ENCODE assay signal across 1 cellular context in the genomic region with DNA sequence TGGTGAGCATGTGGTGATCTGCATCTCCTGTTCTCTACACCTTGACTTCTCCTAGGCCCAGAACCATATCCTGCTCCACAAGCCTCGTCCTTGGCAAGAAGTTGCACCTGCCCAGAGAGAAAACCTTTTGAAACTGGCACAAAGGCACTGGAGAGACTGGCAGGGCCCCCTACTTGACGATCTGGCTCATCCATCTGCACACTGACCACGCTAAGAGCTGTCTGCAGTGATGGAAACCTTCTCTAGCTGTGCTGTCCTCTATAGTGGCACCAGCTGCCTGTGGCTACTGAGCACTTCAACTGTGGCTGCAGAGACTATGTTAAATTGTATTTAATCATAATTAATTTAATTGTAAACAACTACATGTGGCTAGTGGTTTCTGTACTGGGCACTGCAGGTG.
TF ChIP-seq lines count a peak whose summit lies in the region.

No MANE protein-coding gene starts in this region.

TF ChIP-seq in IMR-90, 13 proteins besides CTCF, POLR2A, EP300 and RAD21:
- TF ChIP-seq MXI1 (IDR thresholded peaks at IDR 0.05; ENCODE audit: borderline replicate concordance, low read depth, low read length) (no peak), NFE2L2 (IDR thresholded peaks at IDR 0.05; ENCODE audit: low read depth, low read length) (no peak), RCOR1 (IDR thresholded peaks at IDR 0.05; ENCODE audit: insufficient replicate concordance, low read length) (no peak), CHD1 (IDR thresholded peaks at IDR 0.05; ENCODE audit: low read depth, low read length) (no peak), MAFK (IDR thresholded peaks at IDR 0.05; ENCODE audit: low read depth, low read length) (no peak), CEBPB (IDR thresholded peaks at IDR 0.05; ENCODE audit: low read depth, low read length) (no peak), FOS (IDR thresholded peaks at IDR 0.05; ENCODE audit: low read depth, low read length) (no peak), MAZ (IDR thresholded peaks at IDR 0.05; ENCODE audit: borderline replicate concordance, low read depth, low read length) (no peak), RFX5 (IDR thresholded peaks at IDR 0.05; ENCODE audit: low read depth, low read length) (no peak), SMC3 (IDR thresholded peaks at IDR 0.05; ENCODE audit: low read depth, low read length) (no peak), BHLHE40 (IDR thresholded peaks at IDR 0.05; ENCODE audit: low read depth, low read length) (no peak)
- TF ChIP-seq, protein P1, sequence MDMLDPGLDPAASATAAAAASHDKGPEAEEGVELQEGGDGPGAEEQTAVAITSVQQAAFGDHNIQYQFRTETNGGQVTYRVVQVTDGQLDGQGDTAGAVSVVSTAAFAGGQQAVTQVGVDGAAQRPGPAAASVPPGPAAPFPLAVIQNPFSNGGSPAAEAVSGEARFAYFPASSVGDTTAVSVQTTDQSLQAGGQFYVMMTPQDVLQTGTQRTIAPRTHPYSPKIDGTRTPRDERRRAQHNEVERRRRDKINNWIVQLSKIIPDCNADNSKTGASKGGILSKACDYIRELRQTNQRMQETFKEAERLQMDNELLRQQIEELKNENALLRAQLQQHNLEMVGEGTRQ (IDR thresholded peaks at IDR 0.05; ENCODE audit: low read depth, low read length), result no peak
- TF ChIP-seq, protein P2, sequence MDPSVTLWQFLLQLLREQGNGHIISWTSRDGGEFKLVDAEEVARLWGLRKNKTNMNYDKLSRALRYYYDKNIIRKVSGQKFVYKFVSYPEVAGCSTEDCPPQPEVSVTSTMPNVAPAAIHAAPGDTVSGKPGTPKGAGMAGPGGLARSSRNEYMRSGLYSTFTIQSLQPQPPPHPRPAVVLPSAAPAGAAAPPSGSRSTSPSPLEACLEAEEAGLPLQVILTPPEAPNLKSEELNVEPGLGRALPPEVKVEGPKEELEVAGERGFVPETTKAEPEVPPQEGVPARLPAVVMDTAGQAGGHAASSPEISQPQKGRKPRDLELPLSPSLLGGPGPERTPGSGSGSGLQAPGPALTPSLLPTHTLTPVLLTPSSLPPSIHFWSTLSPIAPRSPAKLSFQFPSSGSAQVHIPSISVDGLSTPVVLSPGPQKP (IDR thresholded peaks at IDR 0.05; ENCODE audit: borderline replicate concordance, low read depth, low read length), result no peak
